ENCODE assay signal across 20 cellular contexts in the genomic region with DNA sequence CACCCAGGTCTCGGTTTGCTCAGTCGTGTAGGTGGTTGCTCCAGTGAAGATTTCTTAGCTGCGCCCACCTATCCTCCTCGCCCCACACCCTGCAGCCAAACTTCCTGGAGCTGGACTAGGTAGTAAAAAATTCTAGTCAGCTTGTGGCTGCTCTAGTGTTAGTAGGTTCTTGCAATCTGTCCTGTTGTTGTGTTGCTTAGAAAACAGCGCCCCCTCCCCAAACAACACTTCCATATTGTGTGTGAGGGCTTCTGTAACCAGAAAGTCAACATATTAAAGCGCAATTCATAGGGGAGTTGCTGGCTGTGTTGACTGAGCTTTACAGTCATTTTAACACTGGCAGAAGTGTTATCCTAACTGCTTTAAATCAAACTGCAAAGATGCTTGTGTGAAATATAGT.
"Had no signal": no experiment of that assay in that cellular context is flagged by ENCODE, and none has a peak within 500 bp of the region (broad histone marks: within the 10 kb centered on the region; RNA-seq: fewer than 3 reads in every experiment).

No MANE protein-coding gene starts in this region.

- H3K27ac Mint-ChIP-seq: stimulated activated memory B cell treated with anti-CD40 and anti-IgM and Interleukin-4, amounts not matched to agents 10 μg/mL and 1 μg/mL and 100 μg/mL, for 72 hours; T-helper 1 cell treated with Interleukin-12 subunit alpha and Interleukin-12 subunit beta and Interleukin-4 antibody, amounts not matched to agents 30 μg/mL and 1 μg/mL, for 36 hours had no signal

- DNase-seq: activated CD4-positive, alpha-beta T cell treated with anti-CD3 and anti-CD28 coated beads, Interleukin-2, amount 50 U/mL, for 1 hour; activated CD4-positive, CD25-positive, alpha-beta regulatory T cell treated with anti-CD3 and anti-CD28 coated beads, Interleukin-2, amount 50 U/mL, for 72 hours; activated CD8-positive, alpha-beta memory T cell treated with anti-CD3 and anti-CD28 coated beads, Interleukin-2, amount 50 U/mL, for 4 hours; activated effector memory CD4-positive, alpha-beta T cell treated with Interleukin-2 at 50 U/mL for 16 hours; activated naive CD4-positive, alpha-beta T cell treated with anti-CD3 and anti-CD28 coated beads, Interleukin-2, amount 50 U/mL, for 16 hours; activated T-cell treated with anti-CD3 and anti-CD28 coated beads, Interleukin-2, amount 50 U/mL, for 4 hours; cerebellar nuclear complex; cortex of kidney; gastrocnemius medialis; heart left ventricle; kidney; left lung; pancreas; sigmoid colon; stimulated activated CD4-positive, alpha-beta T cell treated with anti-CD3 and anti-CD28 coated beads, Interleukin-4, amount 100 ng/mL, for 24 hours had no signal

- H3K36me3 ChIP-seq: breast epithelium, gastrocnemius medialis, neutrophil, pancreas, sigmoid colon, thoracic aorta had no signal

- H3K4me1 ChIP-seq: breast epithelium had no signal

- H3K27me3 Mint-ChIP-seq: stimulated activated memory B cell treated with anti-CD40 and anti-IgM and Interleukin-4, amounts not matched to agents 10 μg/mL and 1 μg/mL and 100 μg/mL, for 72 hours had no signal

- H3K27ac ChIP-seq: breast epithelium, gastrocnemius medialis, heart left ventricle, left lung, neutrophil, pancreas, sigmoid colon, thoracic aorta had no signal

- H3K9me3 ChIP-seq: breast epithelium, gastrocnemius medialis, heart left ventricle, left lung, neutrophil, pancreas, sigmoid colon, thoracic aorta had no signal

- ATAC-seq: activated T-cell treated with anti-CD3 and anti-CD28 coated beads, Interleukin-2, amount 50 U/mL, for 4 hours; gastrocnemius medialis; heart left ventricle; pancreas; stimulated activated memory B cell treated with anti-CD40 and anti-IgM and Interleukin-4, amounts not matched to agents 10 μg/mL and 1 μg/mL and 100 μg/mL, for 72 hours had no signal

- H3K4me3 Mint-ChIP-seq: activated T-cell treated with anti-CD3 and anti-CD28 coated beads, Interleukin-2, amount 50 U/mL, for 4 hours; stimulated activated memory B cell treated with anti-CD40 and anti-IgM and Interleukin-4, amounts not matched to agents 10 μg/mL and 1 μg/mL and 100 μg/mL, for 72 hours; T-helper 1 cell treated with Interleukin-12 subunit alpha and Interleukin-12 subunit beta and Interleukin-4 antibody, amounts not matched to agents 30 μg/mL and 1 μg/mL, for 36 hours had no signal

- H3K27me3 ChIP-seq: breast epithelium, gastrocnemius medialis, heart left ventricle, left lung, neutrophil, pancreas, sigmoid colon had no signal

- H3K9me3 Mint-ChIP-seq: activated T-cell treated with anti-CD3 and anti-CD28 coated beads, Interleukin-2, amount 50 U/mL, for 4 hours; stimulated activated memory B cell treated with anti-CD40 and anti-IgM and Interleukin-4, amounts not matched to agents 10 μg/mL and 1 μg/mL and 100 μg/mL, for 72 hours; T-helper 1 cell treated with Interleukin-12 subunit alpha and Interleukin-12 subunit beta and Interleukin-4 antibody, amounts not matched to agents 30 μg/mL and 1 μg/mL, for 36 hours had no signal

- H3K4me3 ChIP-seq: breast epithelium, gastrocnemius medialis, heart left ventricle, left lung, pancreas, sigmoid colon, thoracic aorta had no signal
